18 cellular contexts compared by ENCODE assay signal in the genomic region with DNA sequence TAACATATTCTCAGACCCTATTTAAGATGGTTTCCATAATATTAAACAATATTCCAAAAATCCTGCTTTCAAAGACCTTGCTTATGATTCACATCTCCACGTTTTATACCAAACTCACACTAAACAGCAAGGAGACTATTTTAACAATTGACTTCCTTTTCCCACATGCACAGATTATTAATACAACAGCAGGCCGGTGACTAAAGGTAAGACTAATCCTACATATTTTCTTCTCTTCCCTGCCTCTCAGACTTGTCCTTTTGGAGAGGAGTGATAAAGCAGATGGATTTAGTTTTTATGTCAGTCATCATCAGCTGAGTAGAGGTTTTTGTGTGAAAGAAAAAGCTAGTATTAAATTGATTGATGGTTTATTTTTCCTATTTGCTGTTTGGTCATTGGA.
DNase-seq lines count a peak whose midpoint lies in the region; TF ChIP-seq lines count a peak whose summit lies in the region.
"Had no signal": no experiment of that assay in that cellular context is flagged by ENCODE, and none has a peak within 500 bp of the region (broad histone marks: within the 10 kb centered on the region; RNA-seq: fewer than 3 reads in every experiment).

No MANE protein-coding gene starts in this region.

- TF ChIP-seq RAD21 in neural cell (conservative IDR thresholded peaks at IDR 0.05), result no peak

- H3K4me3 ChIP-seq in neural cell (ENCODE audit: low read length) (no peak overlapping the region), testis (no peak overlapping the region)
- H3K4me3 ChIP-seq: GM23338 had no signal

- peak; percentile 35 for DNase-seq in NCI-H446 treated with DMSO at 0.1 percent for 48 hours (lab: John Stamatoyannopoulos, UW)
- DNase-seq in NCI-H446 (lab: John Stamatoyannopoulos, UW), result no peak
- DNase-seq in HEK293T (ENCODE audit: extremely low spot score), result no peak
- DNase-seq in NCI-H69 (lab: John Stamatoyannopoulos, UW), result peak; percentile 21
- no peak for DNase-seq in GM10248 (ENCODE audit: extremely low spot score)
- no peak for DNase-seq in testis
- DNase-seq: C1 segment of cervical spinal cord; CD4-positive, CD25-positive, alpha-beta regulatory T cell; CD8-positive, alpha-beta memory T cell; COR-L47; DMS 273 treated with DMSO at 0.1 percent for 48 hours; DMS79; GDM1; HCEC 1CT; HFFc6; IMR-90 had no signal

- no peaks in the 10 kb centered on the region for H3K4me1 ChIP-seq in testis

- TF ChIP-seq POLR2A in testis (IDR thresholded peaks at IDR 0.05), result no peak

- H3K27me3 ChIP-seq in neural cell (ENCODE audit: insufficient read depth, low read depth, low read length) (no peaks in the 10 kb centered on the region), testis (no peaks in the 10 kb centered on the region)

- POLR2A ChIA-PET in HEK293T (lab: Yijun Ruan, JAX), result no interaction called here
- POLR2A ChIA-PET in GM10248 (lab: Yijun Ruan, JAX), result no interaction called here

- CTCF ChIA-PET in HEK293T (lab: Yijun Ruan, JAX), result no interaction called here
- CTCF ChIA-PET in GM10248 (lab: Yijun Ruan, JAX), result interaction anchor here (1.5 to 2.8 kb wide), 2 partner anchors 12 to 16 kb away, joined by 4 to 16 read pairs; no protein-coding TSS in a partner anchor

- 80 to 92% methylated on average over 2 of the region's 2 CpGs for WGBS in testis, 2 donors

- H3K27ac ChIP-seq in neural cell (ENCODE audit: low read length), result no peak overlapping the region
- no peak overlapping the region for H3K27ac ChIP-seq in testis

- intact Hi-C loops in testis (cut with DNase I; ENCODE audit: low total_unique reads), result no loop called here

- H3K9ac ChIP-seq in neural cell (ENCODE audit: low read length), result no peak overlapping the region

- H3F3A ChIP-seq in neural cell (ENCODE audit: insufficient read depth, low read length, poor library complexity, severe bottlenecking), result no peaks in the 10 kb centered on the region

- H2AFZ ChIP-seq in neural cell (ENCODE audit: low read depth, low read length), result no peak overlapping the region
- H2AFZ ChIP-seq: GM23338 had no signal

- H4K20me1 ChIP-seq in neural cell (ENCODE audit: insufficient read depth), result no peaks in the 10 kb centered on the region

- H3K4me2 ChIP-seq in neural cell (ENCODE audit: low read length), result no peak overlapping the region
- H3K4me2 ChIP-seq: GM23338 had no signal

- H3K9me2 ChIP-seq in neural cell (ENCODE audit: insufficient read depth, low read length), result no peaks in the 10 kb centered on the region

- H3K9me3 ChIP-seq in neural cell (ENCODE audit: low read length) (no peaks in the 10 kb centered on the region), testis (no peaks in the 10 kb centered on the region)

- TF ChIP-seq EP300 in neural cell (conservative IDR thresholded peaks at IDR 0.05; ENCODE audit: poor library complexity, severe bottlenecking), result peak; percentile 30

- TF ChIP-seq CTCF in neural cell (IDR thresholded peaks at IDR 0.05; ENCODE audit: poor library complexity, severe bottlenecking) (no peak), GM10248 (IDR thresholded peaks at IDR 0.05; ENCODE audit: control extremely low read depth, extremely low read depth, low read depth, missing control alignments) (no peak), testis (IDR thresholded peaks at IDR 0.05) (no peak)

- H3K36me3 ChIP-seq in neural cell (ENCODE audit: insufficient read depth, low read length), result no peaks in the 10 kb centered on the region
- H3K36me3 ChIP-seq in testis (ENCODE audit: low read depth, missing control alignments), result no peaks in the 10 kb centered on the region

- no peaks in the 10 kb centered on the region for H3K79me2 ChIP-seq in neural cell (replicated peaks; ENCODE audit: insufficient read depth, low read length)

TF ChIP-seq in HEK293T, 16 proteins besides CTCF, POLR2A, EP300 and RAD21:
- TF ChIP-seq, protein P1, sequence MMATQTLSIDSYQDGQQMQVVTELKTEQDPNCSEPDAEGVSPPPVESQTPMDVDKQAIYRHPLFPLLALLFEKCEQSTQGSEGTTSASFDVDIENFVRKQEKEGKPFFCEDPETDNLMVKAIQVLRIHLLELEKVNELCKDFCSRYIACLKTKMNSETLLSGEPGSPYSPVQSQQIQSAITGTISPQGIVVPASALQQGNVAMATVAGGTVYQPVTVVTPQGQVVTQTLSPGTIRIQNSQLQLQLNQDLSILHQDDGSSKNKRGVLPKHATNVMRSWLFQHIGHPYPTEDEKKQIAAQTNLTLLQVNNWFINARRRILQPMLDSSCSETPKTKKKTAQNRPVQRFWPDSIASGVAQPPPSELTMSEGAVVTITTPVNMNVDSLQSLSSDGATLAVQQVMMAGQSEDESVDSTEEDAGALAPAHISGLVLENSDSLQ (IDR thresholded peaks at IDR 0.05), result peak; percentile 48; the same call in 1 of the 2 replicates
- TF ChIP-seq FOXK2 (IDR thresholded peaks at IDR 0.05), result no peak

TF ChIP-seq in neural cell, 6 proteins besides CTCF, POLR2A, EP300 and RAD21:
- TF ChIP-seq POLR2AphosphoS5 (IDR thresholded peaks at IDR 0.05) (peak; percentile 30), EZH2 (IDR thresholded peaks at IDR 0.05; ENCODE audit: borderline replicate concordance, insufficient read depth, low read length, poor library complexity, severe bottlenecking) (no peak)

Comparison
In these comparisons a context has a peak if more than half of its experiments do, and no peak if none do; other contexts are left out.
1. DNase-seq: peak in NCI-H446 treated with DMSO at 0.1 percent for 48 hours (single experiment) and NCI-H69 (single experiment); none in NCI-H446 (0 of 2), HEK293T (single experiment), GM10248 (single experiment) and testis (single experiment).